Comparison of ENCODE assay signal across 33 cellular contexts in the genomic region with DNA sequence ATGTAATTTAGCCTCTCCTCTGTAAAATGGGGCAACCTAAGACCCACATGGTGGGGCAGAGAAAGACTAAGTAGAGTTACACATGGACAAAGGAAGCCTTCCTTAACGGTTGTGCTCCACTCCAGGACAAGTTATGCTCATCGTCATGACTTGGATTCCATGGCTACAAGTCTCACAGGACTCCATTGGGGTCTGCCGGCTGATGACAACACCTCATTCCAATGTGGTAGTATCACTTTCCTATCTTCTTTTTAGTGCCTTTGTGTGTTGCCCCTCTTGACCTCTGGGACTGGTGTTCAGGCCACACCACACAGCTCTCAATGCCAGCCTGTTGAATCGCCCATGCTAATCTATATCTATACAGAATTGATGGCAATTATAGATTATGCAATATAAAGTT.
DNase-seq lines count a peak whose midpoint lies in the region; ATAC-seq and TF ChIP-seq lines count a peak whose summit lies in the region.
"Had no signal": no experiment of that assay in that cellular context is flagged by ENCODE, and none has a peak within 500 bp of the region (broad histone marks: within the 10 kb centered on the region; RNA-seq: fewer than 3 reads in every experiment).

No MANE protein-coding gene starts in this region.

- H2AK5ac ChIP-seq in mesendoderm (ENCODE audit: low read length): no peak overlapping the region

- H2BK15ac ChIP-seq in mesendoderm (replicated peaks; ENCODE audit: low read depth): no peak overlapping the region

- H3K4me1 ChIP-seq in mesendoderm (ENCODE audit: control insufficient read depth, low read depth, low read length) (peaks cover 12% of the 10 kb centered on the region), mammary epithelial cell (ENCODE audit: insufficient read depth, low read length) (peaks cover 6% of the 10 kb centered on the region)
- H3K4me1 ChIP-seq: BE2C, gastrocnemius medialis, left ventricle myocardium inferior, thyroid gland had no signal

- intact Hi-C loops in mammary epithelial cell (cut with micrococcal nuclease): no loop called here

- no peaks in the 10 kb centered on the region for H3K4me1 Mint-ChIP-seq in stimulated activated effector memory CD8-positive, alpha-beta T cell treated with anti-CD3 and anti-CD28 coated beads, Interleukin-12 subunit alpha, Interleukin-12 subunit beta, amount 100 ng/mL, for 72 hours
- H3K4me1 Mint-ChIP-seq: CD8-positive, alpha-beta memory T cell; central memory CD8-positive, alpha-beta T cell had no signal

- no peak overlapping the region for H3K9ac ChIP-seq in mesendoderm (ENCODE audit: low read length)
- no peak overlapping the region for H3K9ac ChIP-seq in mammary epithelial cell (ENCODE audit: insufficient read depth, low read length)
- H3K9ac ChIP-seq: KMS-11 had no signal

- H3K4ac ChIP-seq in mesendoderm (ENCODE audit: low read depth, low read length): no peak overlapping the region

- H3K23ac ChIP-seq in mesendoderm (ENCODE audit: low read length): no peak overlapping the region

- DNase-seq in ACHN (peak; percentile 31), HT1080 (ENCODE audit: low read depth) (peak; percentile 48), amniotic epithelial cell (ENCODE audit: low read depth) (peak; percentile 52), mesendoderm (peak; percentile 92), NCI-H1930 (lab: John Stamatoyannopoulos, UW) (no peak), NCI-H2196 treated with DMSO at 0.1 percent for 48 hours (lab: John Stamatoyannopoulos, UW; ENCODE audit: unreplicated experiment) (no peak), mammary epithelial cell (no peak)
- no peak for DNase-seq in stimulated activated effector memory CD8-positive, alpha-beta T cell treated with anti-CD3 and anti-CD28 coated beads, Interleukin-12 subunit alpha, Interleukin-12 subunit beta, amount 100 ng/mL, for 72 hours (ENCODE audit: low spot score in 2 of 2)
- DNase-seq: activated CD4-positive, alpha-beta T cell treated with anti-CD3 and anti-CD28 coated beads, Interleukin-2, amount 50 U/mL, for 48 hours; activated CD8-positive, alpha-beta memory T cell treated with anti-CD3 and anti-CD28 coated beads, Interleukin-2, amount 50 U/mL, for 4 hours; aorta; BE2C; CD8-positive, alpha-beta memory T cell; gastrocnemius medialis; GF-D8; H7; hippocampal formation; left ventricle myocardium inferior; MV-4-11; NCI-H1436 treated with DMSO at 0.1 percent for 48 hours; NCI-H2171; NCI-H524 treated with DMSO at 0.1 percent for 48 hours; NK-92 treated with Interleukin-12 subunit alpha and Interleukin-12 subunit beta, amount 100 ng/mL, for 24 hours; SHP77 treated with DMSO at 0.1 percent for 48 hours; T-cell; thyroid gland had no signal

- H3K9me3 ChIP-seq in mammary epithelial cell (replicated peaks; ENCODE audit: insufficient read depth, low read length): no peaks in the 10 kb centered on the region
- H3K9me3 ChIP-seq: BE2C, gastrocnemius medialis, left ventricle myocardium inferior, thyroid gland had no signal

- no peak overlapping the region for H2BK5ac ChIP-seq in mesendoderm (ENCODE audit: low read length)

- no peak overlapping the region for H3K4me2 ChIP-seq in mesendoderm (ENCODE audit: low read length)
- H3K4me2 ChIP-seq in mammary epithelial cell (ENCODE audit: insufficient read depth, low read depth, low read length): no peak overlapping the region
- H3K4me2 ChIP-seq: KMS-11 had no signal

- dilution Hi-C loops in mammary epithelial cell (cut with HindIII; ENCODE audit: low sequenced_read_pairs): no loop called here

- no peaks in the 10 kb centered on the region for H3K79me2 ChIP-seq in mesendoderm (ENCODE audit: control insufficient read depth, insufficient read depth, low read length)
- no peaks in the 10 kb centered on the region for H3K79me2 ChIP-seq in mammary epithelial cell (ENCODE audit: insufficient read depth, low read length)

- TF ChIP-seq CTCF in mammary epithelial cell (conservative IDR thresholded peaks at IDR 0.05 in 1 of 2, IDR thresholded peaks at IDR 0.05 in 1 of 2; ENCODE audit: extremely low read depth in 1 of 2, insufficient read depth in 1 of 2, low read depth in 1 of 2, low read length in 2 of 2): no peak

- H2AFZ ChIP-seq in mammary epithelial cell (ENCODE audit: low read depth, low read length): no peak overlapping the region

- WGBS in mesendoderm (ENCODE audit: extremely low coverage, insufficient coverage, low lambda C conversion rate): no CpG with 5 or more reads among the region's 4 CpGs
- WGBS in mammary epithelial cell (ENCODE audit: low coverage, missing lambda C conversion rate): 96% methylated on average over 4 of the region's 4 CpGs

- H3K27ac Mint-ChIP-seq in stimulated activated effector memory CD8-positive, alpha-beta T cell treated with anti-CD3 and anti-CD28 coated beads, Interleukin-12 subunit alpha, Interleukin-12 subunit beta, amount 100 ng/mL, for 72 hours: no peak overlapping the region
- H3K27ac Mint-ChIP-seq: activated naive CD8-positive, alpha-beta T cell; activated T-helper 1 cell treated with anti-CD3 and anti-CD28 coated beads, Interleukin-12 subunit alpha, Interleukin-12 subunit beta, Interleukin-2, Interleukin-4 antibody, amounts not matched to agents 30 ng/mL and 10 ng/mL and 1 ng/mL, durations not matched to agents 14 hours and 24 hours and 36 hours; CD8-positive, alpha-beta memory T cell; natural killer cell treated with Interleukin-12 subunit alpha and Interleukin-12 subunit beta and Interleukin-15 and Interleukin-18, amount 100 ng/mL, for 72 hours; stimulated activated naive CD8-positive, alpha-beta T cell treated with anti-CD3 and anti-CD28 coated beads, Interleukin-15, Interleukin-2, amounts not matched to agents 100 ng/mL and 50 ng/mL, for 24 hours; T-cell had no signal

- CTCF ChIA-PET in mammary epithelial cell (lab: Charles Lee; ENCODE audit: low non-redundant PET): no interaction called here

- no peaks in the 10 kb centered on the region for H3K79me1 ChIP-seq in mesendoderm (ENCODE audit: low read length)

- no peak overlapping the region for H2BK120ac ChIP-seq in mesendoderm (ENCODE audit: low read depth, low read length)

- H3K9me3 Mint-ChIP-seq in stimulated activated effector memory CD8-positive, alpha-beta T cell treated with anti-CD3 and anti-CD28 coated beads, Interleukin-12 subunit alpha, Interleukin-12 subunit beta, amount 100 ng/mL, for 72 hours: no peaks in the 10 kb centered on the region
- H3K9me3 Mint-ChIP-seq: stimulated activated naive CD8-positive, alpha-beta T cell treated with anti-CD3 and anti-CD28 coated beads, Interleukin-15, Interleukin-2, amounts not matched to agents 100 ng/mL and 50 ng/mL, for 24 hours had no signal

- H4K5ac ChIP-seq in mesendoderm (ENCODE audit: low read length): no peak overlapping the region

- no peaks in the 10 kb centered on the region for H3K36me3 Mint-ChIP-seq in stimulated activated effector memory CD8-positive, alpha-beta T cell treated with anti-CD3 and anti-CD28 coated beads, Interleukin-12 subunit alpha, Interleukin-12 subunit beta, amount 100 ng/mL, for 72 hours
- H3K36me3 Mint-ChIP-seq: activated naive CD8-positive, alpha-beta T cell; CD8-positive, alpha-beta memory T cell; natural killer cell treated with Interleukin-12 subunit alpha and Interleukin-12 subunit beta and Interleukin-15 and Interleukin-18, amount 100 ng/mL, for 72 hours; T-cell had no signal

- H3K4me3 Mint-ChIP-seq in stimulated activated effector memory CD8-positive, alpha-beta T cell treated with anti-CD3 and anti-CD28 coated beads, Interleukin-12 subunit alpha, Interleukin-12 subunit beta, amount 100 ng/mL, for 72 hours: no peak overlapping the region
- H3K4me3 Mint-ChIP-seq: activated naive CD8-positive, alpha-beta T cell; activated T-helper 1 cell treated with anti-CD3 and anti-CD28 coated beads, Interleukin-12 subunit alpha, Interleukin-12 subunit beta, Interleukin-2, Interleukin-4 antibody, amounts not matched to agents 30 ng/mL and 10 ng/mL and 1 ng/mL, durations not matched to agents 14 hours and 24 hours and 36 hours; CD8-positive, alpha-beta memory T cell; central memory CD8-positive, alpha-beta T cell; natural killer cell treated with Interleukin-12 subunit alpha and Interleukin-12 subunit beta and Interleukin-15 and Interleukin-18, amount 100 ng/mL, for 72 hours; stimulated activated naive CD8-positive, alpha-beta T cell treated with anti-CD3 and anti-CD28 coated beads, Interleukin-15, Interleukin-2, amounts not matched to agents 100 ng/mL and 50 ng/mL, for 24 hours; T-cell had no signal

- no peak overlapping the region for H3K56ac ChIP-seq in mesendoderm (ENCODE audit: low read length)

- in situ Hi-C loops in ACHN (cut with HindIII; ENCODE audit: low pct_ligation_motif_present, low pct_unique_long_range_greater_than_20kb, low sequenced_read_pairs) (no loop called here), mammary epithelial cell (cut with MboI; ENCODE audit: low sequenced_read_pairs in 2 of 2) (no loop called here)

- H3K27me3 ChIP-seq in mesendoderm (ENCODE audit: insufficient read depth, low read length, poor library complexity) (no peaks in the 10 kb centered on the region), mammary epithelial cell (ENCODE audit: insufficient read depth, low read length) (no peaks in the 10 kb centered on the region)
- H3K27me3 ChIP-seq: BE2C, gastrocnemius medialis, thyroid gland had no signal

- H3K4me3 ChIP-seq in mesendoderm (ENCODE audit: low read length): no peak overlapping the region
- no peak overlapping the region for H3K4me3 ChIP-seq in mammary epithelial cell (replicated peaks in 1 of 3; ENCODE audit: insufficient read depth in 1 of 3, low read depth in 2 of 3, low read length in 3 of 3)
- H3K4me3 ChIP-seq: gastrocnemius medialis, left ventricle myocardium inferior, thyroid gland had no signal

- H3K36me3 ChIP-seq in mesendoderm (ENCODE audit: control insufficient read depth, insufficient read depth, low read length) (no peaks in the 10 kb centered on the region), mammary epithelial cell (ENCODE audit: insufficient read depth, low read length) (no peaks in the 10 kb centered on the region)
- H3K36me3 ChIP-seq: BE2C, gastrocnemius medialis, left ventricle myocardium inferior, thyroid gland had no signal

- no peak overlapping the region for H4K8ac ChIP-seq in mesendoderm (ENCODE audit: low read depth, low read length)

- no peak overlapping the region for H3K27ac ChIP-seq in mesendoderm (ENCODE audit: low read depth, low read length)
- H3K27ac ChIP-seq in mammary epithelial cell (ENCODE audit: insufficient read depth, low read depth, low read length): no peak overlapping the region
- H3K27ac ChIP-seq: gastrocnemius medialis, KMS-11, left ventricle myocardium inferior, thyroid gland had no signal

- no peak for ATAC-seq in stimulated activated effector memory CD8-positive, alpha-beta T cell treated with anti-CD3 and anti-CD28 coated beads, Interleukin-12 subunit alpha, Interleukin-12 subunit beta, amount 100 ng/mL, for 72 hours
- ATAC-seq: activated CD4-positive, CD25-positive, alpha-beta regulatory T cell treated with anti-CD3 and anti-CD28 coated beads, Interleukin-2, amount 50 U/mL, for 24 hours; natural killer cell treated with Interleukin-12 subunit alpha and Interleukin-12 subunit beta and Interleukin-15 and Interleukin-18, amount 100 ng/mL, for 72 hours; T-cell had no signal

- no TSS peak for BruUV-seq in mammary epithelial cell (replicated peaks; lab: Mats Ljungman, UMichigan)

- H3K18ac ChIP-seq in mesendoderm (ENCODE audit: low read length): no peak overlapping the region

- H4K20me1 ChIP-seq in mammary epithelial cell (ENCODE audit: insufficient read depth, low read length): no peaks in the 10 kb centered on the region

Comparison
In these comparisons a context has a peak if more than half of its experiments do, and no peak if none do; other contexts are left out.
1. DNase-seq: peak in ACHN (single experiment), HT1080 (single experiment), amniotic epithelial cell (single experiment) and mesendoderm (single experiment); none in NCI-H1930 (0 of 2), NCI-H2196 treated with DMSO at 0.1 percent for 48 hours (single experiment), mammary epithelial cell (single experiment) and stimulated activated effector memory CD8-positive, alpha-beta T cell treated with anti-CD3 and anti-CD28 coated beads, Interleukin-12 subunit alpha, Interleukin-12 subunit beta, amount 100 ng/mL, for 72 hours (0 of 2).